In genomic region chr6:319177-320131, GRCh38 we compare ENCODE assay signal across 1 cellular context.
TF ChIP-seq lines count a peak whose summit lies in the region.

No MANE protein-coding gene starts in this region.

TF ChIP-seq in GM12878, 131 proteins besides CTCF, POLR2A, EP300 and RAD21 (continued from another document and continues in another):
- peak; percentile 76 for TF ChIP-seq PRDM15 (CRISPR knock-in tag; IDR thresholded peaks at IDR 0.05)
- TF ChIP-seq ZNF24 (IDR thresholded peaks at IDR 0.05): peak; percentile 10; the same call in 1 of the 2 replicates
- peak; percentile 52; the same call in 1 of the 2 replicates for TF ChIP-seq MXI1 (IDR thresholded peaks at IDR 0.05; ENCODE audit: low read depth, low read length)
- no peak for TF ChIP-seq SPI1 (IDR thresholded peaks at IDR 0.05; ENCODE audit: borderline replicate concordance, insufficient read depth, low read depth, low read length)
- TF ChIP-seq RELA (IDR thresholded peaks at IDR 0.05; ENCODE audit: borderline replicate concordance, partially characterized antibody): no peak
- peak; percentile 81 for TF ChIP-seq MTA2 (IDR thresholded peaks at IDR 0.05; ENCODE audit: low read depth)
- no peak for TF ChIP-seq ZBED1 (IDR thresholded peaks at IDR 0.05; ENCODE audit: borderline replicate concordance)
- TF ChIP-seq ZNF274 (IDR thresholded peaks at IDR 0.05; ENCODE audit: insufficient read depth, insufficient read length): no peak
- no peak for TF ChIP-seq HSF1 (IDR thresholded peaks at IDR 0.05; ENCODE audit: low read depth, low read length)
- TF ChIP-seq IKZF2 (IDR thresholded peaks at IDR 0.05): peak; percentile 84 to 90
- no peak for TF ChIP-seq ATF3 (IDR thresholded peaks at IDR 0.05; ENCODE audit: borderline replicate concordance, extremely low read depth, low read depth, low read length)
- no peak for TF ChIP-seq TCF3 (IDR thresholded peaks at IDR 0.05; ENCODE audit: borderline replicate concordance, insufficient read depth, low read depth, low read length)
- TF ChIP-seq POLR2AphosphoS5 (IDR thresholded peaks at IDR 0.05; ENCODE audit: low read length): peak; percentile 58
- TF ChIP-seq EED (IDR thresholded peaks at IDR 0.05; ENCODE audit: low read depth): peak; percentile 89
- no peak for TF ChIP-seq MYC (IDR thresholded peaks at IDR 0.05; ENCODE audit: insufficient read depth, insufficient read length, insufficient replicate concordance, low read length, severe bottlenecking)
- TF ChIP-seq RCOR1 (conservative IDR thresholded peaks at IDR 0.05; ENCODE audit: low read depth, low read length): 0 out of 2 replicates have a peak, but pooled peaks have one; percentile 5
- no peak for TF ChIP-seq USF1 (IDR thresholded peaks at IDR 0.05; ENCODE audit: borderline replicate concordance, extremely low read length, insufficient read depth, low read depth, low read length)
- no peak for TF ChIP-seq SREBF2 (IDR thresholded peaks at IDR 0.05; ENCODE audit: low read length)
- no peak; the same call in 1 of the 2 replicates for TF ChIP-seq RB1 (IDR thresholded peaks at IDR 0.05; ENCODE audit: borderline replicate concordance)
- 0 out of 2 replicates have a peak, but pooled peaks have one; percentile 14 for TF ChIP-seq HDGF (IDR thresholded peaks at IDR 0.05)
- TF ChIP-seq PML (IDR thresholded peaks at IDR 0.05; ENCODE audit: low read length): no peak
- peak; percentile 93 for TF ChIP-seq SKIL (IDR thresholded peaks at IDR 0.05; ENCODE audit: low read depth, poor library complexity, severe bottlenecking)
- TF ChIP-seq IKZF1 (conservative IDR thresholded peaks at IDR 0.05): peak; percentile 92
- 0 out of 2 replicates have a peak, but pooled peaks have one; percentile 26 for TF ChIP-seq STAT1 (conservative IDR thresholded peaks at IDR 0.05)
- TF ChIP-seq MEF2B (IDR thresholded peaks at IDR 0.05; ENCODE audit: partially characterized antibody, poor library complexity, severe bottlenecking): peak; percentile 59
- peak; percentile 44; a peak in 2 of 4 replicates for TF ChIP-seq BHLHE40 (IDR thresholded peaks at IDR 0.05; ENCODE audit: borderline replicate concordance in 1 of 2, low read depth in 2 of 2, low read length in 1 of 2)
- TF ChIP-seq TARDBP (IDR thresholded peaks at IDR 0.05; ENCODE audit: borderline replicate concordance): no peak
- peak; percentile 80; the same call in 1 of the 2 replicates for TF ChIP-seq RELB (IDR thresholded peaks at IDR 0.05; ENCODE audit: low read depth)
- 0 out of 2 replicates have a peak, but pooled peaks have one; percentile 4 for TF ChIP-seq ZBTB11 (CRISPR knock-in tag; IDR thresholded peaks at IDR 0.05)
- peak; percentile 77; the same call in 1 of the 2 replicates for TF ChIP-seq RBBP5 (conservative IDR thresholded peaks at IDR 0.05)
- TF ChIP-seq SREBF1 (IDR thresholded peaks at IDR 0.05; ENCODE audit: low read length): no peak
- TF ChIP-seq YBX1 (IDR thresholded peaks at IDR 0.05): no peak
- no peak for TF ChIP-seq ATF2 (IDR thresholded peaks at IDR 0.05; ENCODE audit: low read length)
- TF ChIP-seq YY1 (IDR thresholded peaks at IDR 0.05; ENCODE audit: low read depth, low read length): peak; percentile 67; the same call in 1 of the 2 replicates
- TF ChIP-seq BACH1 (IDR thresholded peaks at IDR 0.05; ENCODE audit: borderline replicate concordance): peak; percentile 8
- no peak for TF ChIP-seq ZSCAN29 (IDR thresholded peaks at IDR 0.05)
- no peak for TF ChIP-seq USF2 (IDR thresholded peaks at IDR 0.05; ENCODE audit: borderline replicate concordance, low read depth, low read length)
- no peak for TF ChIP-seq PAX8 (IDR thresholded peaks at IDR 0.05)
- TF ChIP-seq CBFB (IDR thresholded peaks at IDR 0.05; ENCODE audit: low read depth): no peak
- peak; percentile 47 for TF ChIP-seq MLLT1 (IDR thresholded peaks at IDR 0.05)
